ENCODE assay signal across 18 cellular contexts in the genomic region with DNA sequence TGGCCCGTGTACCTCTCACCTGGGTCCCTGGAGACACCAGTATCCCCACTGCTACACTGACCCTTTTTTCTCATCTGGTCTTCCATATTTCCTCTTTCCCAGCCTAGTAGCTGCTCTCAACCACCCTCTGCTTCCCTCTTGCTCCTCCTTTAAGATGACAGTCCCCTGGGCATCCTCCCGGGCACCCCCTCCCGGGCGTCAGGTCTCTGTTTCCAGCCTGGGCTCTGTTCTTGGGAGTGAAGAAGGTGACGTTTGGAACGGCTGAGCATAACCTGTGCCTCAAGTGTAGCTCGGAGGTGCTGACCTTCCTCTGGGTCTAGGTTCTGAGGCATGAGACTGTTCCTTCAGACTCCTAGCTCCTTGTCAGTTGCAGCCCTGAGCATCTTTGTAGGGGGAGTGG.
"Had no signal": no experiment of that assay in that cellular context is flagged by ENCODE, and none has a peak within 500 bp of the region (broad histone marks: within the 10 kb centered on the region; RNA-seq: fewer than 3 reads in every experiment).

No MANE protein-coding gene starts in this region.

- H3K36me3 ChIP-seq: colonic mucosa, esophagus muscularis mucosa, gastroesophageal sphincter, heart left ventricle, stomach had no signal

- DNase-seq: activated CD4-positive, alpha-beta memory T cell treated with anti-CD3 and anti-CD28 coated beads, Interleukin-2, amount 10 ng/mL, durations not matched to agents 7 days and 5 days; activated CD4-positive, alpha-beta T cell treated with anti-CD3 and anti-CD28 coated beads for 4 hours; activated CD8-positive, alpha-beta memory T cell treated with anti-CD3 and anti-CD28 coated beads, Interleukin-2, amount 10 ng/mL, durations not matched to agents 7 days and 5 days; amygdala; body of pancreas; colonic mucosa; mesendoderm; occipital lobe; right cardiac atrium; SK-N-SH; small intestine; stimulated activated CD4-positive, alpha-beta T cell treated with anti-CD3 and anti-CD28 coated beads, Interleukin-15, amount 100 ng/mL, for 24 hours; stimulated activated CD4-positive, alpha-beta T cell treated with anti-CD3 and anti-CD28 coated beads, Interleukin-2, amount 100 ng/mL, for 48 hours; stomach had no signal

- H3K9me3 ChIP-seq: body of pancreas, colonic mucosa, SK-N-SH had no signal

- H3K27ac ChIP-seq: body of pancreas, colonic mucosa, esophagus muscularis mucosa, gastroesophageal sphincter, heart left ventricle, stomach had no signal

- H3K27me3 ChIP-seq: body of pancreas, colonic mucosa, esophagus muscularis mucosa, gastroesophageal sphincter, heart left ventricle, stomach had no signal

- H3K4me3 ChIP-seq: body of pancreas, colonic mucosa, esophagus muscularis mucosa, gastroesophageal sphincter, heart left ventricle, stomach had no signal

- H3K4me1 ChIP-seq: body of pancreas, colonic mucosa had no signal

- ATAC-seq: activated CD8-positive, alpha-beta memory T cell treated with anti-CD3 and anti-CD28 coated beads, Interleukin-2, amount 10 ng/mL, durations not matched to agents 7 days and 5 days; body of pancreas; gastroesophageal sphincter; heart left ventricle; right cardiac atrium; WTC11 had no signal
